Comparison of ENCODE assay signal across 8 cellular contexts in genomic region chr6:134172020-134172766, GRCh38.
DNase-seq lines count a peak whose midpoint lies in the region; ATAC-seq and TF ChIP-seq lines count a peak whose summit lies in the region.

No MANE protein-coding gene starts in this region.

- H2AFZ ChIP-seq in Loucy (ENCODE audit: low read length), result 0 out of 2 replicates have a peak overlapping the region, but pooled peaks have one; percentile 41

- H3K27me3 ChIP-seq in Loucy (ENCODE audit: insufficient read depth, low read length, poor library complexity, severe bottlenecking), result no peaks in the 10 kb centered on the region
- no peaks in the 10 kb centered on the region for H3K27me3 ChIP-seq in mucosa of rectum (ENCODE audit: control insufficient read depth in 2 of 2, insufficient read depth in 2 of 2, low read length in 2 of 2)

- H4K20me1 ChIP-seq in Loucy (ENCODE audit: insufficient read depth, low read length, poor library complexity, severe bottlenecking), result no peaks in the 10 kb centered on the region

- H3K9ac ChIP-seq in Loucy (ENCODE audit: low read depth, low read length, poor library complexity, severe bottlenecking) (peak overlapping the region; percentile 63), mucosa of rectum (ENCODE audit: low read depth in 1 of 2, low read length in 2 of 2) (peak overlapping the region in 1 of 2 donors; percentile 92)

- peak overlapping the region; percentile 84 for H3K4me2 ChIP-seq in Loucy (ENCODE audit: low read depth, low read length, poor library complexity, severe bottlenecking)

- H3K9me3 ChIP-seq in Loucy (ENCODE audit: insufficient read depth, low read depth, low read length), result no peaks in the 10 kb centered on the region
- no peaks in the 10 kb centered on the region for H3K9me3 ChIP-seq in mucosa of rectum (ENCODE audit: control insufficient read depth in 2 of 2, low read length in 2 of 2)

- no peaks in the 10 kb centered on the region for H3F3A ChIP-seq in Loucy (ENCODE audit: low read depth)

- H3K4me1 ChIP-seq in Loucy (ENCODE audit: insufficient read depth, low read length, poor library complexity, severe bottlenecking) (peaks cover 30% of the 10 kb centered on the region), mucosa of rectum (ENCODE audit: control insufficient read depth in 2 of 2, insufficient read depth in 2 of 2, low read length in 2 of 2) (peaks cover 10 to 11% of the 10 kb centered on the region in 2 donors)

- H3K4me3 ChIP-seq in Loucy (ENCODE audit: low read length, poor library complexity, severe bottlenecking), result peak overlapping the region; percentile 79
- H3K4me3 ChIP-seq in choroid plexus epithelial cell (ENCODE audit: low read depth, low read length), result peak overlapping the region; percentile 73
- peak overlapping the region; percentile 87 to 92 for H3K4me3 ChIP-seq in mucosa of rectum (ENCODE audit: low read length in 2 of 2)

- DNase-seq in A172 (ENCODE audit: low spot score) (peak; percentile 18), choroid plexus epithelial cell (ENCODE audit: low read depth) (peak; percentile 29), NCI-H446 (lab: John Stamatoyannopoulos, UW) (no peak), OCI-M1 (lab: John Stamatoyannopoulos, UW) (no peak)

- TF ChIP-seq CTCF in Loucy (conservative IDR thresholded peaks at IDR 0.05; ENCODE audit: low read length) (no peak), choroid plexus epithelial cell (conservative IDR thresholded peaks at IDR 0.05; ENCODE audit: low read depth, low read length) (no peak)

- peak overlapping the region in 1 of 2 donors; percentile 93 for H3K27ac ChIP-seq in mucosa of rectum (ENCODE audit: low read depth in 2 of 2, low read length in 2 of 2)

- H3K79me2 ChIP-seq in Loucy (ENCODE audit: insufficient read depth, low read length), result no peaks in the 10 kb centered on the region; the same call in 1 of the 2 replicates

- no peaks in the 10 kb centered on the region for H3K9me2 ChIP-seq in Loucy (replicated peaks; ENCODE audit: low read depth, low read length)

- ATAC-seq in GM21526 (IDR thresholded peaks at IDR 0.05; ENCODE audit: low FRiP score, unreplicated experiment) (no peak), esophagus mucosa (no peak)

- H3K36me3 ChIP-seq in Loucy (ENCODE audit: insufficient read depth, low read length), result no peaks in the 10 kb centered on the region
- peaks cover 41 to 54% of the 10 kb centered on the region in 2 donors for H3K36me3 ChIP-seq in mucosa of rectum (ENCODE audit: control insufficient read depth in 2 of 2, insufficient read depth in 2 of 2, low read length in 2 of 2)

Comparison
In these comparisons a context has a peak if more than half of its experiments do, and no peak if none do; other contexts are left out.
1. DNase-seq: peak in A172 (single experiment) and choroid plexus epithelial cell (single experiment); none in NCI-H446 (0 of 2) and OCI-M1 (single experiment).
2. Peak in every context shown above with its lines, with median percentiles within 50 percentile points of each other: H3K4me3 ChIP-seq.